Comparison of ENCODE assay signal across 8 cellular contexts in genomic region chr2:105235388-105236059, GRCh38. TPM values are rescaled to one million over a fixed set of nuclear protein-coding genes. Genes with fewer than 3 reads are reported as not detected.
DNase-seq lines count a peak whose midpoint lies in the region; ATAC-seq and TF ChIP-seq lines count a peak whose summit lies in the region.

No MANE protein-coding gene starts in this region.

- DNase-seq in DMS 273 (lab: John Stamatoyannopoulos, UW; ENCODE audit: unreplicated experiment) = peak; percentile 93
- peak; percentile 75 for DNase-seq in M059J (ENCODE audit: low read depth)
- DNase-seq in SIG-M5 treated with dmso at 0.1 percent for 504 hours (lab: John Stamatoyannopoulos, UW; ENCODE audit: unreplicated experiment) = peak; percentile 68
- DNase-seq in activated effector memory CD4-positive, alpha-beta T cell treated with anti-CD3 and anti-CD28 coated beads, Interleukin-2, amount 50 U/mL, for 16 hours = peak; percentile 84
- DNase-seq in glomerular visceral epithelial cell (ENCODE audit: extremely low spot score) = peak; percentile 88
- DNase-seq in upper lobe of left lung = peak in 1 of 2 donors; percentile 68

- WGBS in upper lobe of left lung, 2 donors = 11 to 20% methylated on average over 12 of the region's 12 CpGs

- ATAC-seq in GM21723 (IDR thresholded peaks at IDR 0.05; ENCODE audit: unreplicated experiment) (peak; percentile 64), upper lobe of left lung (ENCODE audit: low FRiP score in 2 of 2) (peak in 1 of 2 donors; percentile 62)

- H3K9me3 ChIP-seq in parathyroid adenoma (ENCODE audit: control insufficient read depth, low read length) (no peaks in the 10 kb centered on the region), upper lobe of left lung (no peaks in the 10 kb centered on the region)

- H3K4me2 ChIP-seq in parathyroid adenoma (ENCODE audit: low read length) = no peak overlapping the region

- no peak for TF ChIP-seq POLR2A in upper lobe of left lung (IDR thresholded peaks at IDR 0.05)

- H2AFZ ChIP-seq in parathyroid adenoma = peak overlapping the region; percentile 61

- H3K27ac ChIP-seq in parathyroid adenoma = peak overlapping the region; percentile 77
- no peak overlapping the region for H3K27ac ChIP-seq in upper lobe of left lung

- TF ChIP-seq EP300 in upper lobe of left lung (IDR thresholded peaks at IDR 0.05) = no peak

- H3K27me3 ChIP-seq in parathyroid adenoma (ENCODE audit: control insufficient read depth, insufficient read depth, low read length) (no peaks in the 10 kb centered on the region), upper lobe of left lung (no peaks in the 10 kb centered on the region)

- H3K36me3 ChIP-seq in parathyroid adenoma (ENCODE audit: control insufficient read depth, insufficient read depth, low read length) (no peaks in the 10 kb centered on the region), upper lobe of left lung (no peaks in the 10 kb centered on the region)

- no peak overlapping the region for H3K9ac ChIP-seq in parathyroid adenoma

- H3K79me2 ChIP-seq in parathyroid adenoma = no peaks in the 10 kb centered on the region

- H3K4me1 ChIP-seq in parathyroid adenoma = peaks cover 17% of the 10 kb centered on the region
- peaks cover 0 to 6% (median 0%) of the 10 kb centered on the region in 4 donors for H3K4me1 ChIP-seq in upper lobe of left lung

- H3K4me3 ChIP-seq in parathyroid adenoma (ENCODE audit: low read depth, low read length) (no peak overlapping the region), upper lobe of left lung (no peak overlapping the region)

- TF ChIP-seq CTCF in parathyroid adenoma (IDR thresholded peaks at IDR 0.05) = peak; percentile 85
- TF ChIP-seq CTCF in upper lobe of left lung (IDR thresholded peaks at IDR 0.05) = peak; percentile 10 to 60 (median 54)

RNA-seq across cellular contexts. Expression of gene GPR45, which starts 6.0 kb away (rescaled TPM):
- not detected in 2 replicates for total RNA-seq in M059J (2014; rRNA removed; shearing (Covaris generic))
- total RNA-seq in upper lobe of left lung = not detected
